12 cellular contexts compared by ENCODE assay signal in genomic region chr10:3136763-3137611, GRCh38. TPM values are rescaled to one million over a fixed set of nuclear protein-coding genes. Genes with fewer than 3 reads are reported as not detected.
DNase-seq lines count a peak whose midpoint lies in the region; ATAC-seq, FAIRE-seq and TF ChIP-seq lines count a peak whose summit lies in the region.
"Had no signal": no experiment of that assay in that cellular context is flagged by ENCODE, and none has a peak within 500 bp of the region (broad histone marks: within the 10 kb centered on the region; RNA-seq: fewer than 3 reads in every experiment).

No MANE protein-coding gene starts in this region.

- peaks cover 7 to 100% (median 93%) of the 10 kb centered on the region in 6 donors for H3K36me3 ChIP-seq in spleen

- H3K27ac ChIP-seq in cingulate gyrus (ENCODE audit: low read depth, low read length) (peak overlapping the region; percentile 60), spleen (no peak overlapping the region)
- H3K27ac ChIP-seq: SK-N-MC had no signal

- intact Hi-C loops in left colon (cut with DNase I, micrococcal nuclease) = no loop called here
- intact Hi-C loops in spleen (cut with DNase I; ENCODE audit: low total_unique reads) = no loop called here

- WGBS in spleen, 5 donors = 84 to 92% (median 88%) methylated on average over 21 of the region's 21 CpGs

- no peak for FAIRE-seq in RCC 7860 (lab: Jason Lieb, UNC)

- no peaks in the 10 kb centered on the region for H3K4me1 ChIP-seq in spleen

- TF ChIP-seq CTCF in spleen (IDR thresholded peaks at IDR 0.05 in 8 of 11, conservative IDR thresholded peaks at IDR 0.05 in 3 of 11) = no peak

- no peaks in the 10 kb centered on the region for H3K27me3 ChIP-seq in spleen (replicated peaks in 1 of 7)

- ATAC-seq in left colon = peak; percentile 15
- no peak for ATAC-seq in HG02938 (IDR thresholded peaks at IDR 0.05; ENCODE audit: unreplicated experiment)

- DNase-seq in G401 (ENCODE audit: low spot score) (peak; percentile 27), left colon (peak in 1 of 2 donors; percentile 43), spleen (peak; percentile 44), SIG-M5 treated with dmso at 0.1 percent for 504 hours (lab: John Stamatoyannopoulos, UW; ENCODE audit: unreplicated experiment) (no peak), KBM-7 (no peak), RCC 7860 (ENCODE audit: low spot score) (no peak)
- DNase-seq: activated CD4-positive, alpha-beta T cell treated with anti-CD3 and anti-CD28 coated beads for 4 hours; NCI-H1092; NCI-H524 treated with DMSO at 0.1 percent for 48 hours had no signal

- no peak overlapping the region for H3K4me3 ChIP-seq in spleen
- H3K4me3 ChIP-seq: SK-N-MC had no signal

- in situ Hi-C loops in G401 (cut with HindIII; ENCODE audit: low sequenced_read_pairs) = no loop called here
- in situ Hi-C loops in KBM-7 (cut with MboI; ENCODE audit: low pct_unique_long_range_greater_than_20kb, low sequenced_read_pairs) = no loop called here

- no peaks in the 10 kb centered on the region for H3K9me3 ChIP-seq in spleen

- no peak for TF ChIP-seq POLR2A in spleen (IDR thresholded peaks at IDR 0.05)

RNA-seq across cellular contexts. Expression of gene PITRM1, which starts 35.6 kb away (rescaled TPM):
- 45.7 and 79.6 TPM in 2 replicates for total RNA-seq in G401 (2014; rRNA removed; shearing (Covaris generic))
- 10 to 100 TPM; 52.2 to 54.0 TPM for total RNA-seq in left colon
- total RNA-seq in spleen = 10 to 100 TPM; 51.5 to 63.2 (median 56.8) TPM
- polyA plus RNA-seq in spleen = 10 to 100 TPM; 38.5 to 50.9 (median 46.6) TPM

Comparison
In these comparisons a context has a peak if more than half of its experiments do, and no peak if none do; other contexts are left out.
1. DNase-seq: peak in G401 (single experiment) and spleen (single experiment); none in SIG-M5 treated with dmso at 0.1 percent for 504 hours (single experiment), KBM-7 (single experiment) and RCC 7860 (single experiment).